ENCODE assay signal across 16 cellular contexts in genomic region chr3:45125550-45126026, GRCh38. TPM values are rescaled to one million over a fixed set of nuclear protein-coding genes. Genes with fewer than 3 reads are reported as not detected.
A peak's percentile ranks its signal among the peaks of the same experiment; 100 is the strongest.
DNase-seq lines count a peak whose midpoint lies in the region; ATAC-seq lines count a peak whose summit lies in the region.
"Had no signal": no experiment of that assay in that cellular context is flagged by ENCODE, and none has a peak within 500 bp of the region (broad histone marks: within the 10 kb centered on the region; RNA-seq: fewer than 3 reads in every experiment).

No MANE protein-coding gene starts in this region.

- ATAC-seq in left cardiac atrium (peak; percentile 5 to 32), HG02642 (IDR thresholded peaks at IDR 0.05; ENCODE audit: poor library complexity, unreplicated experiment) (no peak), HG02938 (IDR thresholded peaks at IDR 0.05; ENCODE audit: unreplicated experiment) (no peak)
- ATAC-seq: natural killer cell treated with Interleukin-12 subunit alpha and Interleukin-12 subunit beta and Interleukin-15 and Interleukin-18, amount 100 ng/mL, for 72 hours; SK-N-SH treated with all-trans-retinoic acid at 6 μM for 48 hours had no signal

- DNase-seq in HT-29 (ENCODE audit: low spot score): peak; percentile 35
- DNase-seq in RPMI8226: peak; percentile 76
- no peak for DNase-seq in left cardiac atrium
- DNase-seq in renal cortical epithelial cell (ENCODE audit: low read depth): peak; percentile 53
- no peak for DNase-seq in NCI-H524 treated with DMSO at 0.1 percent for 48 hours (lab: John Stamatoyannopoulos, UW)
- DNase-seq in NCI-H446 (lab: John Stamatoyannopoulos, UW): no peak
- DNase-seq: amygdala, dermis blood vessel endothelial cell, DND-41, hypothalamus, KG1, NCI-H1436 treated with DMSO at 0.1 percent for 48 hours had no signal

- intact Hi-C loops in left cardiac atrium (cut with DNase I): no loop called here

RNA-seq across cellular contexts. Expression of gene CDCP1, which starts 20.6 kb away (rescaled TPM):
- total RNA-seq in HT-29 (2014; rRNA removed; shearing (Covaris generic)): 13.6 and 15.6 TPM in 2 replicates
- total RNA-seq in left cardiac atrium (1 to 10 TPM in 1 of 2 donors, under 1 TPM in 1; 0.74 to 1.3 TPM), renal cortical epithelial cell (55.7 and 58.9 TPM in 2 replicates)

Comparison
In these comparisons a context has a peak if more than half of its experiments do, and no peak if none do; other contexts are left out.
1. DNase-seq: peak in HT-29 (single experiment), RPMI8226 (single experiment) and renal cortical epithelial cell (single experiment); none in left cardiac atrium (single experiment), NCI-H524 treated with DMSO at 0.1 percent for 48 hours (single experiment) and NCI-H446 (0 of 2).
2. ATAC-seq: peak in left cardiac atrium (2 of 2); none in HG02642 (single experiment) and HG02938 (single experiment).